In the genomic region with DNA sequence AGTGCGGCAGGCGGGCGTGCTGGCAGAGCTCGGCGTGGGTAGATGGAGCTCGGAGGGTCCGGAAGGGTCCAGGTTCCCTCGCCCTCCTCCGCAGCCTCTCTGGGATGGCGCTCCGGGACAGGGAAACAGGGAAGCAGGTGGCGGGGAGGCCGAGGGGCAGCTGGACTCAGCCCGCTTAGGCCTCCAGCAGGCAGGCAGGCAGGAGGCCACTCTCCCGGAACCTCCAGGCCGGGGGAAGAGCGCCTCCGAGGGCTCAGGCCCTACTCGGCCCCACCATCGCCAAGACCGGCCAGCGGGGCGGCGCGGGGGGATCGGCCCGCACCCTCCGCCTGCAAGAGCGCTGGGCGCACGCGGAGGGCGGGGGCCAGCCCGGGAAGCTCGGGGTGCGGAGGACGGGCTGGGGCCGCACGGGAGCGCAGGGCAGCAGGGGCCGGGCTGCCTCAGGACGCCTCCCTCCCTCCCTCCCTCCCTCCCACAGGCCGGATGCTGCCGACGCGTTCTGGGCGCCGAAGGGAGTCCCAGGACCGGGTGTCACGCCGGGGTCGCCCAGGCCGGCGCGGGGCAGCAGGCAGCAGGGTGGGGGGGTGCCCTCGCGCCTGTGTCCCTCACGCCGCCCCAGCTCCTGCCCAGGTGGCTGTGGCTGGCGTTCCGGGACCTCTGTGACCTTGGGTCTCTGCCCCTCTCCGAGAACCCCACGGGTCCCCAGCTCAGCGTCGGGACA, we compare ENCODE assay signal across 8 cellular contexts. TPM values are rescaled to one million over a fixed set of nuclear protein-coding genes. Genes with fewer than 3 reads are reported as not detected.
A peak's percentile ranks its signal among the peaks of the same experiment; 100 is the strongest.
DNase-seq lines count a peak whose midpoint lies in the region; ATAC-seq and TF ChIP-seq lines count a peak whose summit lies in the region.

No MANE protein-coding gene starts in this region.

- H2BK15ac ChIP-seq in mesenchymal stem cell (ENCODE audit: low read depth, poor library complexity, severe bottlenecking) = peak overlapping the region; percentile 86

- H3K27me3 ChIP-seq in mesenchymal stem cell (ENCODE audit: control insufficient read depth in 1 of 2, insufficient read depth in 1 of 2, low read length in 2 of 2) (no peaks in the 10 kb centered on the region), transverse colon (no peaks in the 10 kb centered on the region)

- no peak overlapping the region for H2AK5ac ChIP-seq in mesenchymal stem cell (ENCODE audit: low read length, severe bottlenecking)

- H3K18ac ChIP-seq in mesenchymal stem cell (ENCODE audit: low read depth in 1 of 2, low read length in 2 of 2) = peak overlapping the region; percentile 92 to 98

- H3K4me3 ChIP-seq in GM12875 (ENCODE audit: low read depth, low read length) = peak overlapping the region; percentile 90
- peak overlapping the region; percentile 84 to 98 for H3K4me3 ChIP-seq in mesenchymal stem cell (ENCODE audit: insufficient read depth in 1 of 2, low read depth in 1 of 2, low read length in 2 of 2)
- peak overlapping the region; percentile 69 to 93 (median 88) for H3K4me3 ChIP-seq in transverse colon

- H3K9me3 ChIP-seq in mesenchymal stem cell (ENCODE audit: control insufficient read depth, low read length) (no peaks in the 10 kb centered on the region), transverse colon (no peaks in the 10 kb centered on the region)

- H3K14ac ChIP-seq in mesenchymal stem cell (ENCODE audit: low read length in 2 of 2) = peak overlapping the region; percentile 92 to 97

- peak overlapping the region; percentile 99 for H2BK120ac ChIP-seq in mesenchymal stem cell (ENCODE audit: low read depth, low read length)

- peak overlapping the region; percentile 77 to 96 for H3K4ac ChIP-seq in mesenchymal stem cell (ENCODE audit: low read depth in 1 of 2, low read length in 2 of 2)

- peak; percentile 47 for DNase-seq in RPMI7951 (ENCODE audit: low read depth)
- DNase-seq in dermis blood vessel endothelial cell = peak; percentile 53
- peak; percentile 42 for DNase-seq in mesenchymal stem cell
- DNase-seq in transverse colon = no peak
- DNase-seq in DMS114 treated with DMSO at 0.1 percent for 48 hours (lab: John Stamatoyannopoulos, UW; ENCODE audit: unreplicated experiment) = no peak

- TF ChIP-seq EP300 in transverse colon (IDR thresholded peaks at IDR 0.05; ENCODE audit: low read depth) = no peak

- peak overlapping the region; percentile 55 to 85 for H2BK12ac ChIP-seq in mesenchymal stem cell (ENCODE audit: low read length in 2 of 2)

- H3K36me3 ChIP-seq in mesenchymal stem cell (ENCODE audit: control insufficient read depth in 1 of 2, insufficient read depth in 2 of 2, low read depth in 1 of 2, low read length in 2 of 2) (peaks cover 11 to 37% of the 10 kb centered on the region in 2 experiments), transverse colon (peaks cover 0 to 6% (median 6%) of the 10 kb centered on the region in 4 donors)

- H4K91ac ChIP-seq in mesenchymal stem cell (ENCODE audit: low read length) = peak overlapping the region; percentile 76

- peak; percentile 5 for TF ChIP-seq POLR2A in transverse colon (IDR thresholded peaks at IDR 0.05)

- TF ChIP-seq CTCF in 22Rv1 (IDR thresholded peaks at IDR 0.05) (no peak), GM12875 (IDR thresholded peaks at IDR 0.05; ENCODE audit: borderline replicate concordance, insufficient read depth, low read depth, low read length) (no peak), transverse colon (IDR thresholded peaks at IDR 0.05) (no peak)

- H3K9ac ChIP-seq in mesenchymal stem cell (ENCODE audit: low read length) = peak overlapping the region; percentile 87

- no peak overlapping the region for H2AFZ ChIP-seq in mesenchymal stem cell (ENCODE audit: low read depth, low read length)

- H3K79me1 ChIP-seq in mesenchymal stem cell (replicated peaks; ENCODE audit: low read length, poor library complexity, severe bottlenecking) = peaks cover 11% of the 10 kb centered on the region

- peak overlapping the region; percentile 57 for H4K8ac ChIP-seq in mesenchymal stem cell (ENCODE audit: low read length)

- H3K27ac ChIP-seq in 22Rv1 (peak overlapping the region; percentile 90), mesenchymal stem cell (ENCODE audit: low read length, poor library complexity, severe bottlenecking) (peak overlapping the region; percentile 13), transverse colon (peak overlapping the region; percentile 96 to 100 (median 99))

- intact Hi-C loops in transverse colon (cut with DNase I; ENCODE audit: low total_unique reads) = loop anchor here (2.0 to 5.0 kb wide), 2 partner anchors 15 to 73 kb away; a partner anchor contains a TSS

- H3K4me1 ChIP-seq in mesenchymal stem cell (ENCODE audit: control insufficient read depth, insufficient read depth, low read depth, low read length) (peaks cover 45% of the 10 kb centered on the region), transverse colon (peaks cover 40 to 55% (median 47%) of the 10 kb centered on the region in 4 donors)

- 8% methylated on average over 43 of the region's 65 CpGs for WGBS in mesenchymal stem cell
- 1% methylated on average over 46 of the region's 65 CpGs; no CpG with 5 or more reads in 1 of the 2 donors for WGBS in transverse colon (ENCODE audit: low coverage in 1 of 2), 2 donors

- in situ Hi-C loops in transverse colon (cut with MboI; ENCODE audit: low pct_ligation_motif_present in 1 of 4, low pct_unique_long_range_greater_than_20kb in 1 of 4, low sequenced_read_pairs in 3 of 4) = no loop called here

- peak; percentile 14 for ATAC-seq in HG02970 (IDR thresholded peaks at IDR 0.05; ENCODE audit: low FRiP score, unreplicated experiment)

- H2BK5ac ChIP-seq in mesenchymal stem cell (ENCODE audit: low read depth, low read length, poor library complexity, severe bottlenecking) = peak overlapping the region; percentile 84

- H3K4me2 ChIP-seq in mesenchymal stem cell (ENCODE audit: low read length, poor library complexity, severe bottlenecking) = peak overlapping the region; percentile 93

- no peak overlapping the region for H3K23ac ChIP-seq in mesenchymal stem cell (ENCODE audit: low read length in 2 of 2)

RNA-seq across cellular contexts. Expression of a gene that starts 1.0 kb away (rescaled TPM):
- total RNA-seq in RPMI7951 (2014; rRNA removed; shearing (Covaris generic)) = 97.7 and 99.4 TPM in 2 replicates
- 229 and 248 TPM in 2 replicates for total RNA-seq in dermis blood vessel endothelial cell
- polyA plus RNA-seq in mesenchymal stem cell (2013, experiment 1 of 2) = 182 TPM
- 176 TPM for polyA plus RNA-seq in mesenchymal stem cell (2013, experiment 2 of 2)
- total RNA-seq in transverse colon = 1,000 to 10,000 TPM in 1 of 4 donors, 100 to 1,000 TPM in 3; 495 to 1,114 (median 787) TPM

RNA-seq across cellular contexts. Expression of a gene that starts 11.9 kb away (rescaled TPM):
- not detected in 2 replicates for total RNA-seq in RPMI7951 (2014; rRNA removed; shearing (Covaris generic))
- total RNA-seq in dermis blood vessel endothelial cell (0.79 and 0.85 TPM in 2 replicates), transverse colon (1 to 10 TPM in 3 of 4 donors, not detected in 1; 3.0 to 3.8 (median 3.2) TPM)
- polyA plus RNA-seq in mesenchymal stem cell (2013, experiment 1 of 2) = 0.22 TPM
- polyA plus RNA-seq in mesenchymal stem cell (2013, experiment 2 of 2) = 0.29 TPM

RNA-seq across cellular contexts. Expression of a gene that starts 15.0 kb away (rescaled TPM):
- total RNA-seq in RPMI7951 (2014; rRNA removed; shearing (Covaris generic)) = 131 and 132 TPM in 2 replicates
- total RNA-seq in dermis blood vessel endothelial cell (644 and 1,006 TPM in 2 replicates), transverse colon (100 to 1,000 TPM; 250 to 620 (median 432) TPM)
- 544 TPM for polyA plus RNA-seq in mesenchymal stem cell (2013, experiment 1 of 2)
- polyA plus RNA-seq in mesenchymal stem cell (2013, experiment 2 of 2) = 553 TPM

RNA-seq across cellular contexts. Expression of a gene that starts 52.9 kb away (rescaled TPM):
- total RNA-seq in RPMI7951 (2014; rRNA removed; shearing (Covaris generic)) = 8.8 and 9.3 TPM in 2 replicates
- total RNA-seq in dermis blood vessel endothelial cell (8.2 and 11.9 TPM in 2 replicates), transverse colon (100 to 1,000 TPM in 1 of 4 donors, 10 to 100 TPM in 3; 24.7 to 124 (median 42.9) TPM)
- 9.7 TPM for polyA plus RNA-seq in mesenchymal stem cell (2013, experiment 1 of 2)
- 10.7 TPM for polyA plus RNA-seq in mesenchymal stem cell (2013, experiment 2 of 2)

Comparison
In these comparisons a context has a peak if more than half of its experiments do, and no peak if none do; other contexts are left out.
1. H3K27ac ChIP-seq: peak in every context shown above with its lines; median percentile 99 in transverse colon; 90 in 22Rv1; 13 in mesenchymal stem cell.
2. DNase-seq: peak in RPMI7951 (single experiment), dermis blood vessel endothelial cell (single experiment) and mesenchymal stem cell (single experiment); none in transverse colon (single experiment) and DMS114 treated with DMSO at 0.1 percent for 48 hours (single experiment).
3. Peak in every context shown above with its lines, with median percentiles within 50 percentile points of each other: H3K4me3 ChIP-seq.